29 cellular contexts compared by ENCODE assay signal in genomic region chr2:179925713-179926112, GRCh38.
"Had no signal": no experiment of that assay in that cellular context is flagged by ENCODE, and none has a peak within 500 bp of the region (broad histone marks: within the 10 kb centered on the region; RNA-seq: fewer than 3 reads in every experiment).

No MANE protein-coding gene starts in this region.

- DNase-seq: effector CD8-positive, alpha-beta T cell; endodermal cell; foreskin keratinocyte; heart left ventricle; kidney; mesenchymal stem cell; mucosa of descending colon; naive B cell; pancreas; stimulated activated CD4-positive, alpha-beta T cell treated with anti-CD3 and anti-CD28 coated beads, Interleukin-12 subunit alpha, Interleukin-12 subunit beta, amount 100 ng/mL, for 4 hours; stimulated activated CD4-positive, alpha-beta T cell treated with anti-CD3 and anti-CD28 coated beads, Interleukin-1b, Interleukin-23, amount 100 ng/mL, for 48 hours; stimulated activated CD4-positive, alpha-beta T cell treated with anti-CD3 and anti-CD28 coated beads, Interleukin-4, amount 100 ng/mL, for 1 hour; stimulated activated CD8-positive, alpha-beta memory T cell treated with anti-CD3 and anti-CD28 coated beads, Interleukin-4, amount 100 ng/mL, for 48 hours; stimulated activated naive CD4-positive, alpha-beta T cell; stimulated activated naive CD8-positive, alpha-beta T cell treated with anti-CD3 and anti-CD28 coated beads, Interleukin-15, amount 100 ng/mL, for 72 hours; transverse colon; upper lobe of right lung; uterus had no signal

- H3K36me3 ChIP-seq: heart left ventricle, neutrophil, pancreas, suprapubic skin, transverse colon, upper lobe of right lung, uterus had no signal

- H3K27me3 ChIP-seq: foreskin keratinocyte, gastroesophageal sphincter, heart left ventricle, hepatocyte, neutrophil, pancreas, suprapubic skin, transverse colon, upper lobe of right lung, uterus had no signal

- H3K27ac ChIP-seq: epithelial cell of prostate, foreskin keratinocyte, gastroesophageal sphincter, heart left ventricle, hepatocyte, neutrophil, pancreas, suprapubic skin, transverse colon, upper lobe of right lung, uterus had no signal

- H3K9me3 ChIP-seq: neutrophil, pancreas had no signal

- H3K4me1 ChIP-seq: foreskin keratinocyte, gastroesophageal sphincter, heart left ventricle, pancreas, suprapubic skin, upper lobe of right lung, uterus had no signal

- H3K4me3 ChIP-seq: gastroesophageal sphincter, heart left ventricle, hepatocyte, lung, mucosa of descending colon, pancreas, smooth muscle cell, suprapubic skin, transverse colon, upper lobe of right lung, uterus had no signal

- ATAC-seq: esophagus mucosa; foreskin keratinocyte; gastroesophageal sphincter; heart left ventricle; left lobe of liver; mucosa of descending colon; natural killer cell treated with Interleukin-12 subunit alpha and Interleukin-12 subunit beta and Interleukin-15 and Interleukin-18, amount 100 ng/mL, for 72 hours; pancreas; sciatic nerve; stimulated activated naive CD8-positive, alpha-beta T cell treated with anti-CD3 and anti-CD28 coated beads, Interleukin-15, amount 100 ng/mL, for 72 hours; upper lobe of right lung had no signal

- H2AFZ ChIP-seq: hepatocyte had no signal

- H3K4me2 ChIP-seq: hepatocyte, smooth muscle cell had no signal

- FAIRE-seq: kidney, pancreas had no signal

- H3K79me2 ChIP-seq: hepatocyte had no signal
